Comparison of ENCODE assay signal across 25 cellular contexts in the genomic region with DNA sequence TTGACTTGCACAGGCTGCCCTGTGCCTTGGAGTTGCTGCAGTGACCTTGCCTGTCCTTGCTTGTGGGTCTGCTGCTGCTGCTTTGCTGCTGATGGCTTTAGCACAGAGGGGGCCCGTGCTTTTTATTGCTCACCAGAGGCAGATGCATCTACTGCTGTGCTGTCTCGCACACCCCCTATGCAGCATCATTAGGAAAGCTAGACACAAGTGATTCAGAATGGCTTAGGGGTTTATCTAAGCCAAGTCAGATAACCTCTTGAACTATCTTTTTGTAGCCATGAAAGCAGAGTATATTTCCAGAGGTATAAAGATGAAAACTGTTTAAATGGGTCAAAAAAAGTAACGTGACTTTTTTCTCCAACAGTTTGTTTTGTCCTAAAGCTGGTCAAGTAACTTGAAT. TPM values are rescaled to one million over a fixed set of nuclear protein-coding genes. Genes with fewer than 3 reads are reported as not detected.
DNase-seq lines count a peak whose midpoint lies in the region; ATAC-seq and TF ChIP-seq lines count a peak whose summit lies in the region.
"Had no signal": no experiment of that assay in that cellular context is flagged by ENCODE, and none has a peak within 500 bp of the region (broad histone marks: within the 10 kb centered on the region; RNA-seq: fewer than 3 reads in every experiment).

No MANE protein-coding gene starts in this region.

- H3K27ac ChIP-seq in CD4-positive, alpha-beta memory T cell (ENCODE audit: low read depth, low read length), result peak overlapping the region; percentile 37
- no peak overlapping the region for H3K27ac ChIP-seq in naive thymus-derived CD4-positive, alpha-beta T cell (ENCODE audit: low read depth, low read length)
- H3K27ac ChIP-seq in SJCRH30, result no peak overlapping the region
- H3K27ac ChIP-seq: pancreas, PC-9, upper lobe of left lung had no signal

- no peaks in the 10 kb centered on the region for H3K9me3 Mint-ChIP-seq in activated naive CD4-positive, alpha-beta T cell treated with anti-CD3 and anti-CD28 coated beads for 36 hours
- H3K9me3 Mint-ChIP-seq in CD4-positive, alpha-beta memory T cell, result no peaks in the 10 kb centered on the region
- no peaks in the 10 kb centered on the region for H3K9me3 Mint-ChIP-seq in activated CD8-positive, alpha-beta T cell treated with anti-CD3 and anti-CD28 coated beads for 36 hours
- H3K9me3 Mint-ChIP-seq in naive thymus-derived CD4-positive, alpha-beta T cell, result no peaks in the 10 kb centered on the region
- H3K9me3 Mint-ChIP-seq: activated T-cell treated with anti-CD3 and anti-CD28 coated beads, Interleukin-2, amount 50 U/mL, for 4 hours; nephron had no signal

- ATAC-seq in activated CD8-positive, alpha-beta T cell treated with anti-CD3 and anti-CD28 coated beads for 36 hours, result peak; percentile 28
- ATAC-seq in naive thymus-derived CD4-positive, alpha-beta T cell, result no peak
- no peak for ATAC-seq in GM21423 (IDR thresholded peaks at IDR 0.05; ENCODE audit: unreplicated experiment)
- ATAC-seq: pancreas had no signal

- no peak overlapping the region for H3K4me3 Mint-ChIP-seq in activated naive CD4-positive, alpha-beta T cell treated with anti-CD3 and anti-CD28 coated beads for 36 hours
- peak overlapping the region in 7 of 8 donors; percentile 15 to 88 (median 51) for H3K4me3 Mint-ChIP-seq in CD4-positive, alpha-beta memory T cell
- H3K4me3 Mint-ChIP-seq in activated CD8-positive, alpha-beta T cell treated with anti-CD3 and anti-CD28 coated beads for 36 hours, result no peak overlapping the region
- H3K4me3 Mint-ChIP-seq in naive thymus-derived CD4-positive, alpha-beta T cell, result peak overlapping the region in 5 of 10 donors; percentile 10 to 51 (median 45)
- H3K4me3 Mint-ChIP-seq: activated T-cell treated with anti-CD3 and anti-CD28 coated beads, Interleukin-2, amount 50 U/mL, for 4 hours; nephron had no signal

- peaks cover 74% of the 10 kb centered on the region for H3K36me3 ChIP-seq in CD4-positive, alpha-beta memory T cell (ENCODE audit: insufficient read depth, low read length)
- peaks cover 8 to 82% (median 41%) of the 10 kb centered on the region in 3 experiments for H3K36me3 ChIP-seq in naive thymus-derived CD4-positive, alpha-beta T cell (ENCODE audit: control insufficient read depth in 2 of 3, insufficient read depth in 3 of 3, low read length in 3 of 3)
- H3K36me3 ChIP-seq in SJCRH30, result peaks cover 56% of the 10 kb centered on the region

- CTCF ChIA-PET in activated naive CD4-positive, alpha-beta T cell treated with anti-CD3 and anti-CD28 coated beads for 36 hours (lab: Charles Lee), result interaction anchor here (0.5 to 1.7 kb wide), 2 partner anchors 10 to 70 kb away, joined by 3 to 4 read pairs; no protein-coding TSS in a partner anchor
- CTCF ChIA-PET in CD4-positive, alpha-beta memory T cell (lab: Charles Lee; ENCODE audit: partially characterized antibody), result no interaction called here
- CTCF ChIA-PET in activated CD8-positive, alpha-beta T cell treated with anti-CD3 and anti-CD28 coated beads for 36 hours (lab: Charles Lee), result interaction anchor here (1.7 kb wide), 1 partner anchor 11 kb away, joined by 4 read pairs; no protein-coding TSS in a partner anchor
- CTCF ChIA-PET in naive thymus-derived CD4-positive, alpha-beta T cell (lab: Charles Lee), result interaction anchor here (1.2 kb wide), 1 partner anchor 54 kb away, joined by 3 read pairs; no protein-coding TSS in a partner anchor

- no peak overlapping the region for H3K4me3 ChIP-seq in CD4-positive, alpha-beta memory T cell (ENCODE audit: low read length in 2 of 2)
- H3K4me3 ChIP-seq in naive thymus-derived CD4-positive, alpha-beta T cell (ENCODE audit: low read length), result no peak overlapping the region
- no peak overlapping the region for H3K4me3 ChIP-seq in SJCRH30
- H3K4me3 ChIP-seq: pancreas, PC-9, upper lobe of left lung had no signal

- H3K36me3 Mint-ChIP-seq in activated naive CD4-positive, alpha-beta T cell treated with anti-CD3 and anti-CD28 coated beads for 36 hours (ENCODE audit: low read depth), result peaks cover 53% of the 10 kb centered on the region
- peaks cover 81 to 87% of the 10 kb centered on the region in 2 donors for H3K36me3 Mint-ChIP-seq in CD4-positive, alpha-beta memory T cell
- peaks cover 70% of the 10 kb centered on the region for H3K36me3 Mint-ChIP-seq in activated CD8-positive, alpha-beta T cell treated with anti-CD3 and anti-CD28 coated beads for 36 hours (ENCODE audit: low read depth)
- peaks cover 9 to 64% (median 35%) of the 10 kb centered on the region in 5 donors for H3K36me3 Mint-ChIP-seq in naive thymus-derived CD4-positive, alpha-beta T cell

- POLR2A ChIA-PET in CD4-positive, alpha-beta memory T cell (lab: Charles Lee; ENCODE audit: partially characterized antibody), result interaction anchor here (0.6 to 3.0 kb wide), 6 partner anchors 8 to 190 kb away, joined by 3 to 30 read pairs (median 8); a partner anchor contains a TSS
- POLR2A ChIA-PET in activated CD8-positive, alpha-beta T cell treated with anti-CD3 and anti-CD28 coated beads for 36 hours (lab: Charles Lee), result interaction anchor here (1.9 to 3.1 kb wide), 2 partner anchors 12 to 18 kb away, joined by 8 to 15 read pairs; a partner anchor contains a TSS
- POLR2A ChIA-PET in naive thymus-derived CD4-positive, alpha-beta T cell (lab: Charles Lee), result interaction anchor here (0.9 to 10.5 kb wide), 3 partner anchors 8 to 20 kb away, joined by 4 to 477 read pairs (median 196); a partner anchor contains a TSS

- TF ChIP-seq CTCF in activated CD8-positive, alpha-beta T cell treated with anti-CD3 and anti-CD28 coated beads for 36 hours (IDR thresholded peaks at IDR 0.05), result no peak

- no peak for DNase-seq in activated naive CD4-positive, alpha-beta T cell treated with anti-CD3 and anti-CD28 coated beads for 36 hours
- no peak for DNase-seq in activated naive CD4-positive, alpha-beta T cell treated with Interleukin-2 at 50 U/mL for 16 hours
- no peak for DNase-seq in CD4-positive, alpha-beta memory T cell
- DNase-seq in activated CD8-positive, alpha-beta T cell treated with anti-CD3 and anti-CD28 coated beads for 36 hours, result no peak
- no peak for DNase-seq in naive thymus-derived CD4-positive, alpha-beta T cell
- DNase-seq in NCI-H748 treated with DMSO at 0.1 percent for 48 hours (lab: John Stamatoyannopoulos, UW) (no peak), SJCRH30 (no peak)
- DNase-seq: activated T-cell treated with anti-CD3 and anti-CD28 coated beads, Interleukin-2, amount 50 U/mL, for 4 hours; BE2C; Caco-2; DMS79; midbrain; NCI-H1694; NCI-H2171; NCI-H510A treated with DMSO at 0.1 percent for 48 hours; pancreas; PC-9; retina; SHP77; small intestine; stimulated activated CD4-positive, alpha-beta T cell treated with anti-CD3 and anti-CD28 coated beads, Interleukin-1b, Interleukin-23, amount 100 ng/mL, for 48 hours; substantia nigra; upper lobe of left lung had no signal

- peak overlapping the region; percentile 78 for H3K27ac Mint-ChIP-seq in activated naive CD4-positive, alpha-beta T cell treated with anti-CD3 and anti-CD28 coated beads for 36 hours
- peak overlapping the region; percentile 65 to 96 (median 89) for H3K27ac Mint-ChIP-seq in CD4-positive, alpha-beta memory T cell
- H3K27ac Mint-ChIP-seq in activated CD8-positive, alpha-beta T cell treated with anti-CD3 and anti-CD28 coated beads for 36 hours, result peak overlapping the region; percentile 84
- peak overlapping the region; percentile 46 to 90 (median 78) for H3K27ac Mint-ChIP-seq in naive thymus-derived CD4-positive, alpha-beta T cell
- H3K27ac Mint-ChIP-seq: nephron had no signal

- no peaks in the 10 kb centered on the region for H3K27me3 ChIP-seq in CD4-positive, alpha-beta memory T cell (ENCODE audit: insufficient read depth, low read length)
- H3K27me3 ChIP-seq in naive thymus-derived CD4-positive, alpha-beta T cell (ENCODE audit: control insufficient read depth in 2 of 2, insufficient read depth in 2 of 2, low read length in 2 of 2), result no peaks in the 10 kb centered on the region
- H3K27me3 ChIP-seq in SJCRH30, result no peaks in the 10 kb centered on the region
- H3K27me3 ChIP-seq: BE2C, pancreas, upper lobe of left lung had no signal

- peaks cover 41% of the 10 kb centered on the region for H3K4me1 Mint-ChIP-seq in activated naive CD4-positive, alpha-beta T cell treated with anti-CD3 and anti-CD28 coated beads for 36 hours (ENCODE audit: low read depth)
- H3K4me1 Mint-ChIP-seq in CD4-positive, alpha-beta memory T cell, result peaks cover 38 to 70% (median 49%) of the 10 kb centered on the region in 4 donors
- H3K4me1 Mint-ChIP-seq in activated CD8-positive, alpha-beta T cell treated with anti-CD3 and anti-CD28 coated beads for 36 hours (ENCODE audit: low read depth), result peaks cover 57% of the 10 kb centered on the region
- peaks cover 15 to 56% (median 51%) of the 10 kb centered on the region in 7 donors for H3K4me1 Mint-ChIP-seq in naive thymus-derived CD4-positive, alpha-beta T cell

- intact Hi-C loops in activated naive CD4-positive, alpha-beta T cell treated with anti-CD3 and anti-CD28 coated beads for 36 hours (cut with micrococcal nuclease), result no loop called here
- intact Hi-C loops in CD4-positive, alpha-beta memory T cell (cut with micrococcal nuclease), result no loop called here
- intact Hi-C loops in activated CD8-positive, alpha-beta T cell treated with anti-CD3 and anti-CD28 coated beads for 36 hours (cut with micrococcal nuclease), result no loop called here
- intact Hi-C loops in naive thymus-derived CD4-positive, alpha-beta T cell (cut with micrococcal nuclease), result loop anchor here in 1 of 2 donors (1.0 kb wide), 1 partner anchor 10 kb away; no protein-coding TSS in a partner anchor

- peaks cover 59% of the 10 kb centered on the region for H3K4me1 ChIP-seq in CD4-positive, alpha-beta memory T cell (ENCODE audit: insufficient read depth, low read length)
- H3K4me1 ChIP-seq in naive thymus-derived CD4-positive, alpha-beta T cell (ENCODE audit: control insufficient read depth in 2 of 2, insufficient read depth in 2 of 2, low read length in 2 of 2), result peaks cover 25 to 40% of the 10 kb centered on the region in 2 donors
- peaks cover 6% of the 10 kb centered on the region; the same call in 1 of the 2 replicates for H3K4me1 ChIP-seq in SJCRH30
- H3K4me1 ChIP-seq: BE2C, Caco-2, pancreas had no signal

- no peaks in the 10 kb centered on the region for H3K27me3 Mint-ChIP-seq in activated naive CD4-positive, alpha-beta T cell treated with anti-CD3 and anti-CD28 coated beads for 36 hours (ENCODE audit: low read depth)
- no peaks in the 10 kb centered on the region for H3K27me3 Mint-ChIP-seq in CD4-positive, alpha-beta memory T cell
- H3K27me3 Mint-ChIP-seq in activated CD8-positive, alpha-beta T cell treated with anti-CD3 and anti-CD28 coated beads for 36 hours, result no peaks in the 10 kb centered on the region
- H3K27me3 Mint-ChIP-seq in naive thymus-derived CD4-positive, alpha-beta T cell, result no peaks in the 10 kb centered on the region

- H3K9me3 ChIP-seq in CD4-positive, alpha-beta memory T cell (ENCODE audit: control insufficient read depth in 1 of 2, low read length in 2 of 2), result no peaks in the 10 kb centered on the region
- H3K9me3 ChIP-seq in naive thymus-derived CD4-positive, alpha-beta T cell (ENCODE audit: control insufficient read depth in 2 of 3, low read length in 3 of 3), result no peaks in the 10 kb centered on the region
- no peaks in the 10 kb centered on the region for H3K9me3 ChIP-seq in SJCRH30 (replicated peaks)
- H3K9me3 ChIP-seq: BE2C, Caco-2, pancreas, upper lobe of left lung had no signal

RNA-seq across cellular contexts. Expression of a gene that starts 7.8 kb away (rescaled TPM):
- 100 to 1,000 TPM; 303 to 314 TPM for total RNA-seq in activated naive CD4-positive, alpha-beta T cell treated with anti-CD3 and anti-CD28 coated beads for 36 hours
- 100 to 1,000 TPM; 225 to 236 TPM for total RNA-seq in CD4-positive, alpha-beta memory T cell
- polyA plus RNA-seq in CD4-positive, alpha-beta memory T cell, result 100 to 1,000 TPM; 596 to 688 TPM
- total RNA-seq in activated CD8-positive, alpha-beta T cell treated with anti-CD3 and anti-CD28 coated beads for 36 hours, result 100 to 1,000 TPM; 278 to 282 TPM
- total RNA-seq in naive thymus-derived CD4-positive, alpha-beta T cell, result 100 to 1,000 TPM; 123 to 254 (median 206) TPM
- polyA plus RNA-seq in naive thymus-derived CD4-positive, alpha-beta T cell, result 100 to 1,000 TPM; 331 to 489 TPM
- total RNA-seq in SJCRH30 (2014; rRNA removed; shearing (Covaris generic)), result 175 and 192 TPM in 2 replicates

RNA-seq across cellular contexts. Expression of a gene that starts 18.2 kb away (rescaled TPM):
- total RNA-seq in activated naive CD4-positive, alpha-beta T cell treated with anti-CD3 and anti-CD28 coated beads for 36 hours, result 10 to 100 TPM; 34.0 to 42.1 TPM
- total RNA-seq in CD4-positive, alpha-beta memory T cell, result 10 to 100 TPM; 86.4 to 92.4 TPM
- 10 to 100 TPM; 85.6 to 94.4 TPM for polyA plus RNA-seq in CD4-positive, alpha-beta memory T cell
- 10 to 100 TPM; 28.0 to 29.6 TPM for total RNA-seq in activated CD8-positive, alpha-beta T cell treated with anti-CD3 and anti-CD28 coated beads for 36 hours
- 10 to 100 TPM; 28.4 to 89.6 (median 51.3) TPM for total RNA-seq in naive thymus-derived CD4-positive, alpha-beta T cell
- 100 to 1,000 TPM in 1 of 2 donors, 10 to 100 TPM in 1; 74.9 to 105 TPM for polyA plus RNA-seq in naive thymus-derived CD4-positive, alpha-beta T cell
- total RNA-seq in SJCRH30 (2014; rRNA removed; shearing (Covaris generic)), result 38.2 and 51.2 TPM in 2 replicates

Comparison
In these comparisons a context has a peak if more than half of its experiments do, and no peak if none do; other contexts are left out.
1. H3K4me3 Mint-ChIP-seq: peak in CD4-positive, alpha-beta memory T cell (7 of 8); none in activated naive CD4-positive, alpha-beta T cell treated with anti-CD3 and anti-CD28 coated beads for 36 hours (single experiment) and activated CD8-positive, alpha-beta T cell treated with anti-CD3 and anti-CD28 coated beads for 36 hours (single experiment).
2. Peak in every context shown above with its lines, with median percentiles within 50 percentile points of each other: H3K27ac Mint-ChIP-seq.